In the genomic region with DNA sequence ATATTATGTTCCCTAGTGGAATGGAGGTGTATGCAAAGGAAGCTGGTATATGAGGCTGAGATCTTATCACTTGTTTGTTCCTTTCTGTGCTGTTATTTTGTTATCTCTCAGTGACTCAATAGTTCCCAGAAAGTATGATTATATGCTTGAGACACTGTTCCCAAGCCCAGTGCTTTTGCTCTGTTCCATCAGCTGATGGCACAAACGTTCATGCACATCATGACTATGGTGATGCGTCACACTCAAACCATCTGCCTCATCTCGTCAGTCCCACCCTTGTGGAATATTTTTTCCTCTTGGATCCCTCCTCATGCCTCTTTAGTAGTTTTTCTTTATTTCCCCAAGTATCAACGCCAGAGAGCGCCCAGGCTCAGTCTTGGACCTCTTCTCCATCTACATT, we compare ENCODE assay signal across 31 cellular contexts.
"Had no signal": no experiment of that assay in that cellular context is flagged by ENCODE, and none has a peak within 500 bp of the region (broad histone marks: within the 10 kb centered on the region; RNA-seq: fewer than 3 reads in every experiment).

No MANE protein-coding gene starts in this region.

- DNase-seq: activated CD4-positive, alpha-beta memory T cell treated with anti-CD3 and anti-CD28 coated beads, Interleukin-2, amount 10 ng/mL, durations not matched to agents 7 days and 5 days; activated CD4-positive, alpha-beta T cell treated with anti-CD3 and anti-CD28 coated beads for 1 hour; activated CD4-positive, alpha-beta T cell treated with anti-CD3 and anti-CD28 coated beads for 48 hours; activated CD4-positive, CD25-positive, alpha-beta regulatory T cell; activated CD8-positive, alpha-beta memory T cell treated with anti-CD3 and anti-CD28 coated beads for 24 hours; activated CD8-positive, alpha-beta memory T cell treated with anti-CD3 and anti-CD28 coated beads, Interleukin-2, amount 10 ng/mL, durations not matched to agents 7 days and 5 days; activated CD8-positive, alpha-beta memory T cell treated with anti-CD3 and anti-CD28 coated beads, Interleukin-2, amount 50 U/mL, for 48 hours; activated effector memory CD4-positive, alpha-beta T cell treated with Interleukin-2 at 50 U/mL for 16 hours; activated naive CD4-positive, alpha-beta T cell treated with anti-CD3 and anti-CD28 coated beads, Interleukin-2, amount 10 ng/mL, durations not matched to agents 7 days and 5 days; activated naive CD8-positive, alpha-beta T cell treated with anti-CD3 and anti-CD28 coated beads, Interleukin-2, amount 50 U/mL, for 24 hours; activated T-cell treated with anti-CD3 and anti-CD28 coated beads, Interleukin-2, amount 50 U/mL, for 48 hours; amniotic stem cell; aorta; cerebellar nuclear complex; MG63; NCI-H1048; NCI-H1105 treated with DMSO at 0.1 percent for 48 hours; NCI-H1436; NCI-H1694 treated with DMSO at 0.1 percent for 48 hours; NCI-H2029; NCI-H345; NCI-H524 treated with DMSO at 0.1 percent for 48 hours; PC-3; Peyer's patch; Right ventricle myocardium superior; SW 1271; T-helper 1 cell; T-helper 2 cell; T-helper 9 cell; WERI-Rb-1 had no signal

- H3K27ac ChIP-seq: Peyer's patch, WERI-Rb-1 had no signal

- H3K4me1 ChIP-seq: Peyer's patch had no signal

- H3K4me3 ChIP-seq: K562, MG63, Peyer's patch had no signal

- H3K9me3 ChIP-seq: Peyer's patch had no signal

- H3K36me3 ChIP-seq: MG63, Peyer's patch, WERI-Rb-1 had no signal

- H3K27me3 ChIP-seq: MG63, Peyer's patch had no signal

- ATAC-seq: activated CD8-positive, alpha-beta memory T cell treated with anti-CD3 and anti-CD28 coated beads, Interleukin-2, amount 10 ng/mL, durations not matched to agents 7 days and 5 days; activated naive CD8-positive, alpha-beta T cell treated with anti-CD3 and anti-CD28 coated beads, Interleukin-2, amount 50 U/mL, for 24 hours; K562; PC-3 had no signal
